9 cellular contexts compared by ENCODE assay signal in genomic region chr12:107079172-107080011, GRCh38. TPM values are rescaled to one million over a fixed set of nuclear protein-coding genes. Genes with fewer than 3 reads are reported as not detected.
A peak's percentile ranks its signal among the peaks of the same experiment; 100 is the strongest.
DNase-seq lines count a peak whose midpoint lies in the region; ATAC-seq and TF ChIP-seq lines count a peak whose summit lies in the region.
"Had no signal": no experiment of that assay in that cellular context is flagged by ENCODE, and none has a peak within 500 bp of the region (broad histone marks: within the 10 kb centered on the region; RNA-seq: fewer than 3 reads in every experiment).

No MANE protein-coding gene starts in this region.

- H3K9me3 Mint-ChIP-seq in nephron progenitor cell = peaks cover 29% of the 10 kb centered on the region

- ATAC-seq in body of pancreas (no peak), GM19467 (IDR thresholded peaks at IDR 0.05; ENCODE audit: unreplicated experiment) (no peak), GM21717 (IDR thresholded peaks at IDR 0.05; ENCODE audit: unreplicated experiment) (no peak)

- peaks cover 19% of the 10 kb centered on the region for H3K36me3 Mint-ChIP-seq in nephron progenitor cell (ENCODE audit: low read depth)

- no peaks in the 10 kb centered on the region for H3K4me1 Mint-ChIP-seq in nephron progenitor cell

- no peaks in the 10 kb centered on the region for H4K20me1 ChIP-seq in DOHH2 (ENCODE audit: control insufficient read depth, insufficient read depth, low read depth, low read length)

- H3K27ac Mint-ChIP-seq in nephron progenitor cell = no peak overlapping the region

- no peaks in the 10 kb centered on the region for H3K27me3 Mint-ChIP-seq in nephron progenitor cell (ENCODE audit: low read depth, poor library complexity)

- DNase-seq in body of pancreas = no peak
- DNase-seq in nephron progenitor cell = no peak
- DNase-seq in COLO668 (lab: John Stamatoyannopoulos, UW; ENCODE audit: unreplicated experiment) = no peak
- no peak for DNase-seq in GM19238 (ENCODE audit: insufficient read length, low spot score)

- H3K9ac ChIP-seq in HUES48 (ENCODE audit: low read depth, low read length) = no peak overlapping the region

- no peaks in the 10 kb centered on the region for H3F3A ChIP-seq in DOHH2 (ENCODE audit: control insufficient read depth, insufficient read depth)

- 88 to 92% methylated on average over 2 of the region's 2 CpGs for WGBS in body of pancreas, 2 donors

- H3K27ac ChIP-seq in DOHH2 (ENCODE audit: low read depth, low read length) = no peak overlapping the region
- H3K27ac ChIP-seq in HUES48 (ENCODE audit: low read depth, low read length) = peak overlapping the region; percentile 4
- H3K27ac ChIP-seq in body of pancreas = no peak overlapping the region
- H3K27ac ChIP-seq: neutrophil had no signal

- H3K4me3 ChIP-seq in DOHH2 (ENCODE audit: low read length) (no peak overlapping the region), HUES48 (ENCODE audit: low read depth, low read length) (no peak overlapping the region), body of pancreas (no peak overlapping the region)

- H3K4me1 ChIP-seq in DOHH2 (ENCODE audit: control insufficient read depth, low read length) (no peaks in the 10 kb centered on the region), HUES48 (ENCODE audit: control insufficient read depth, insufficient read depth, low read length) (peaks cover 13% of the 10 kb centered on the region), body of pancreas (peaks cover 12% of the 10 kb centered on the region)

- no peak overlapping the region for H3K4me2 ChIP-seq in DOHH2 (ENCODE audit: low read length)

- peak; percentile 58 for TF ChIP-seq CTCF in DOHH2 (IDR thresholded peaks at IDR 0.05; ENCODE audit: low read depth, low read length, poor library complexity, severe bottlenecking)
- peak in 6 of 7 experiments; percentile 30 to 61 (median 52) for TF ChIP-seq CTCF in body of pancreas (IDR thresholded peaks at IDR 0.05)
- TF ChIP-seq CTCF in nephron progenitor cell (IDR thresholded peaks at IDR 0.05) = peak; percentile 44

- H3K4me3 Mint-ChIP-seq in nephron progenitor cell = no peak overlapping the region

- H3K27me3 ChIP-seq in DOHH2 (ENCODE audit: control insufficient read depth, low read length) = peaks cover 18% of the 10 kb centered on the region
- H3K27me3 ChIP-seq in HUES48 (ENCODE audit: control insufficient read depth, insufficient read depth, low read length) = no peaks in the 10 kb centered on the region
- no peaks in the 10 kb centered on the region for H3K27me3 ChIP-seq in body of pancreas
- H3K27me3 ChIP-seq: neutrophil had no signal

- H3K36me3 ChIP-seq in DOHH2 (ENCODE audit: control insufficient read depth, low read length) = no peaks in the 10 kb centered on the region
- no peaks in the 10 kb centered on the region for H3K36me3 ChIP-seq in HUES48 (ENCODE audit: control insufficient read depth, insufficient read depth, low read length)
- no peaks in the 10 kb centered on the region for H3K36me3 ChIP-seq in body of pancreas (replicated peaks in 1 of 2; ENCODE audit: insufficient read depth in 1 of 2, low read depth in 2 of 2)
- H3K36me3 ChIP-seq: neutrophil had no signal

- H3K79me2 ChIP-seq in DOHH2 (ENCODE audit: control insufficient read depth, low read length) = no peaks in the 10 kb centered on the region

- no peak for TF ChIP-seq POLR2A in body of pancreas (IDR thresholded peaks at IDR 0.05)

- H3K9me3 ChIP-seq in DOHH2 (ENCODE audit: control insufficient read depth, insufficient read depth, low read length) = no peaks in the 10 kb centered on the region
- H3K9me3 ChIP-seq in HUES48 (ENCODE audit: control insufficient read depth, insufficient read depth, low read length) = no peaks in the 10 kb centered on the region
- H3K9me3 ChIP-seq in body of pancreas = no peaks in the 10 kb centered on the region
- H3K9me3 ChIP-seq: neutrophil had no signal

- no peaks in the 10 kb centered on the region for H3K9me2 ChIP-seq in DOHH2 (replicated peaks; ENCODE audit: control insufficient read depth, low read length)

- intact Hi-C loops in body of pancreas (cut with DNase I) = no loop called here

RNA-seq across cellular contexts. Expression of gene CRY1, which starts 14.0 kb away (rescaled TPM):
- total RNA-seq in body of pancreas = 10 to 100 TPM; 12.5 to 15.6 TPM
